ENCODE assay signal across 10 cellular contexts in genomic region chr16:4176794-4177438, GRCh38.
A peak's percentile ranks its signal among the peaks of the same experiment; 100 is the strongest.
DNase-seq lines count a peak whose midpoint lies in the region; ATAC-seq and TF ChIP-seq lines count a peak whose summit lies in the region.
"Had no signal": no experiment of that assay in that cellular context is flagged by ENCODE, and none has a peak within 500 bp of the region (broad histone marks: within the 10 kb centered on the region; RNA-seq: fewer than 3 reads in every experiment).

No MANE protein-coding gene starts in this region.

- peak; percentile 76 for DNase-seq in DMS153 (lab: John Stamatoyannopoulos, UW)
- DNase-seq in DMS153 treated with DMSO at 0.1 percent for 48 hours (lab: John Stamatoyannopoulos, UW; ENCODE audit: unreplicated experiment), result no peak
- DNase-seq in HT-29 (ENCODE audit: low spot score), result peak; percentile 18
- DNase-seq in osteoblast (ENCODE audit: insufficient read length, low spot score, missing footprints), result peak; percentile 88
- DNase-seq in CD14-positive monocyte (ENCODE audit: low spot score), result no peak
- no peak for DNase-seq in omental fat pad (ENCODE audit: low spot score)

- H3K9me3 Mint-ChIP-seq in CD14-positive monocyte, result peaks cover 0 to 2% (median 0%) of the 10 kb centered on the region in 7 donors

- no peaks in the 10 kb centered on the region for H3K79me2 ChIP-seq in osteoblast (ENCODE audit: insufficient read depth, low read length)

- H3K4me1 ChIP-seq in osteoblast (ENCODE audit: insufficient read depth, low read length), result peaks cover 20% of the 10 kb centered on the region

- H3K27ac Mint-ChIP-seq in CD14-positive monocyte, result no peak overlapping the region

- H4K20me1 ChIP-seq in osteoblast (ENCODE audit: insufficient read depth, low read length), result no peaks in the 10 kb centered on the region

- H3K4me3 ChIP-seq in osteoblast (ENCODE audit: insufficient read depth, low read length), result no peak overlapping the region

- H3K27me3 Mint-ChIP-seq in CD14-positive monocyte (ENCODE audit: low read depth in 3 of 3), result peaks cover 35 to 54% (median 49%) of the 10 kb centered on the region in 3 donors

- intact Hi-C loops in CD14-positive monocyte (cut with micrococcal nuclease), result no loop called here

- peaks cover 0 to 3% of the 10 kb centered on the region in 2 donors for H3K36me3 Mint-ChIP-seq in CD14-positive monocyte

- H3K4me2 ChIP-seq in osteoblast (ENCODE audit: insufficient read depth, low read length), result peak overlapping the region; percentile 19

- no peak overlapping the region for H2AFZ ChIP-seq in osteoblast (ENCODE audit: low read length)

- TF ChIP-seq CTCF in osteoblast (IDR thresholded peaks at IDR 0.05; ENCODE audit: extremely low read depth, low read depth, low read length), result no peak
- no peak for TF ChIP-seq CTCF in CD14-positive monocyte (IDR thresholded peaks at IDR 0.05)
- TF ChIP-seq CTCF in omental fat pad (IDR thresholded peaks at IDR 0.05), result no peak

- H3K9me3 ChIP-seq in osteoblast (ENCODE audit: low read depth, low read length), result no peaks in the 10 kb centered on the region
- H3K9me3 ChIP-seq: neutrophil had no signal

- H3K36me3 ChIP-seq in osteoblast (ENCODE audit: insufficient read depth, low read length), result no peaks in the 10 kb centered on the region
- H3K36me3 ChIP-seq: neutrophil had no signal

- ATAC-seq in omental fat pad (ENCODE audit: low FRiP score) (no peak), HG03439 (IDR thresholded peaks at IDR 0.05; ENCODE audit: unreplicated experiment) (no peak)

- H3K27ac ChIP-seq in angular gyrus (ENCODE audit: low read depth, low read length), result peak overlapping the region; percentile 46
- H3K27ac ChIP-seq in osteoblast (ENCODE audit: low read depth, low read length), result no peak overlapping the region
- H3K27ac ChIP-seq: 22Rv1, neutrophil had no signal

- H3K4me3 Mint-ChIP-seq in CD14-positive monocyte, result no peak overlapping the region

- peaks cover 15% of the 10 kb centered on the region for H3K4me1 Mint-ChIP-seq in CD14-positive monocyte

- no peaks in the 10 kb centered on the region for H3K27me3 ChIP-seq in osteoblast (ENCODE audit: insufficient read depth, low read length)
- H3K27me3 ChIP-seq: neutrophil had no signal

Comparison
In these comparisons a context has a peak if more than half of its experiments do, and no peak if none do; other contexts are left out.
1. DNase-seq: peak in DMS153 (single experiment), HT-29 (single experiment) and osteoblast (single experiment); none in DMS153 treated with DMSO at 0.1 percent for 48 hours (single experiment), CD14-positive monocyte (single experiment) and omental fat pad (single experiment).